Comparison of ENCODE assay signal across 8 cellular contexts in genomic region chr5:154477382-154478223, GRCh38. TPM values are rescaled to one million over a fixed set of nuclear protein-coding genes. Genes with fewer than 3 reads are reported as not detected.
DNase-seq lines count a peak whose midpoint lies in the region; TF ChIP-seq lines count a peak whose summit lies in the region.

No MANE protein-coding gene starts in this region.

- POLR2A ChIA-PET in Caco-2 (lab: Charles Lee) = interaction anchor here (0.6 kb wide), 1 partner anchor 664 kb away, joined by 3 read pairs; no protein-coding TSS in a partner anchor

- H3K36me3 ChIP-seq in Caco-2 (ENCODE audit: control insufficient read depth, insufficient read depth, low read length) = no peaks in the 10 kb centered on the region
- H3K36me3 ChIP-seq in SJSA1 = no peaks in the 10 kb centered on the region
- H3K36me3 ChIP-seq in fibroblast of lung (ENCODE audit: control insufficient read depth, insufficient read depth, low read length) = no peaks in the 10 kb centered on the region
- H3K36me3 ChIP-seq in MM.1S (replicated peaks; ENCODE audit: insufficient read depth, low read length) = no peaks in the 10 kb centered on the region

- H3K36me3 Mint-ChIP-seq in Caco-2 (ENCODE audit: insufficient read depth, unreplicated experiment) (peaks cover 20% of the 10 kb centered on the region), osteocyte (ENCODE audit: unreplicated experiment) (peaks cover 2% of the 10 kb centered on the region)

- H3K27me3 ChIP-seq in Caco-2 (replicated peaks; ENCODE audit: control insufficient read depth, insufficient read depth, low read length) = peaks cover 2% of the 10 kb centered on the region; the same call in 1 of the 2 replicates
- peaks cover 100% of the 10 kb centered on the region for H3K27me3 ChIP-seq in SJSA1 (replicated peaks)
- H3K27me3 ChIP-seq in fibroblast of lung (ENCODE audit: control insufficient read depth, insufficient read depth, low read length) = peaks cover 97% of the 10 kb centered on the region
- H3K27me3 ChIP-seq in MM.1S (replicated peaks; ENCODE audit: insufficient read depth, low read length) = peaks cover 85% of the 10 kb centered on the region

- no peaks in the 10 kb centered on the region for H3K9me2 ChIP-seq in MM.1S (replicated peaks; ENCODE audit: insufficient read depth, low read length)

- BruUV-seq in Caco-2 (replicated peaks; lab: Mats Ljungman, UMichigan) = no TSS peak

- peaks cover 5% of the 10 kb centered on the region for H3K4me1 Mint-ChIP-seq in Caco-2 (ENCODE audit: low read depth, unreplicated experiment)
- peaks cover 54% of the 10 kb centered on the region for H3K4me1 Mint-ChIP-seq in osteocyte (ENCODE audit: unreplicated experiment)

- H2AFZ ChIP-seq in fibroblast of lung (ENCODE audit: low read length) = no peak overlapping the region
- H2AFZ ChIP-seq in MM.1S (ENCODE audit: low read length) = no peak overlapping the region

- DNase-seq in Caco-2 (no peak), SJSA1 (ENCODE audit: low read depth in 1 of 2, low spot score in 2 of 2) (no peak), fibroblast of lung (ENCODE audit: low read depth in 2 of 2) (peak in 1 of 2 donors; percentile 9), osteocyte (ENCODE audit: extremely low spot score, unreplicated experiment) (no peak), NCI-H345 (lab: John Stamatoyannopoulos, UW) (no peak), MM.1S (no peak), pons (ENCODE audit: low spot score) (no peak), NCI-H1930 (lab: John Stamatoyannopoulos, UW) (no peak)

- H3K27ac ChIP-seq in SJSA1 (no peak overlapping the region), fibroblast of lung (ENCODE audit: insufficient read depth, low read length) (no peak overlapping the region), MM.1S (ENCODE audit: low read length) (no peak overlapping the region)

- TF ChIP-seq CTCF in Caco-2 (IDR thresholded peaks at IDR 0.05; ENCODE audit: insufficient read depth in 1 of 2, low read depth in 1 of 2, low read length in 1 of 2, severe bottlenecking in 1 of 2, unreplicated experiment in 1 of 2) = no peak
- TF ChIP-seq CTCF in fibroblast of lung (conservative IDR thresholded peaks at IDR 0.05 in 1 of 2, IDR thresholded peaks at IDR 0.05 in 1 of 2; ENCODE audit: low read depth in 1 of 2, low read length in 2 of 2) = no peak
- TF ChIP-seq CTCF in osteocyte (IDR thresholded peaks at IDR 0.05) = no peak
- TF ChIP-seq CTCF in MM.1S (IDR thresholded peaks at IDR 0.05; ENCODE audit: low read length) = no peak

- no peaks in the 10 kb centered on the region for H3K9me3 ChIP-seq in Caco-2
- no peaks in the 10 kb centered on the region; the same call in 1 of the 2 replicates for H3K9me3 ChIP-seq in SJSA1 (replicated peaks)
- H3K9me3 ChIP-seq in fibroblast of lung (ENCODE audit: control insufficient read depth, insufficient read depth, low read depth, low read length) = no peaks in the 10 kb centered on the region
- H3K9me3 ChIP-seq in MM.1S (replicated peaks; ENCODE audit: insufficient read depth, low read length) = no peaks in the 10 kb centered on the region

- H3K4me1 ChIP-seq in Caco-2 (peaks cover 5% of the 10 kb centered on the region), SJSA1 (replicated peaks) (peaks cover 21% of the 10 kb centered on the region), fibroblast of lung (ENCODE audit: control insufficient read depth, extremely low read depth, insufficient read depth, low read length) (no peaks in the 10 kb centered on the region), MM.1S (ENCODE audit: low read length) (no peaks in the 10 kb centered on the region)

- H3K9ac ChIP-seq in fibroblast of lung (ENCODE audit: insufficient read depth, low read length) (no peak overlapping the region), MM.1S (ENCODE audit: low read length) (no peak overlapping the region)

- H3K27ac Mint-ChIP-seq in Caco-2 (ENCODE audit: unreplicated experiment) = no peak overlapping the region
- H3K27ac Mint-ChIP-seq in osteocyte (ENCODE audit: unreplicated experiment) = no peak overlapping the region

- intact Hi-C loops in Caco-2 (cut with micrococcal nuclease; ENCODE audit: unreplicated experiment) = no loop called here

- H3K79me2 ChIP-seq in fibroblast of lung (ENCODE audit: control insufficient read depth, insufficient read depth, low read length) = no peaks in the 10 kb centered on the region
- no peaks in the 10 kb centered on the region for H3K79me2 ChIP-seq in MM.1S (ENCODE audit: low read length)

- H3K4me3 ChIP-seq in Caco-2 (ENCODE audit: low read depth, low read length) (no peak overlapping the region), SJSA1 (peak overlapping the region; percentile 2; the same call in 1 of the 2 replicates), fibroblast of lung (replicated peaks in 1 of 4; ENCODE audit: control extremely low read depth in 1 of 4, insufficient read depth in 1 of 4, low read depth in 3 of 4, low read length in 4 of 4) (no peak overlapping the region), MM.1S (ENCODE audit: low read length) (no peak overlapping the region)

- CTCF ChIA-PET in Caco-2 (lab: Charles Lee) = no interaction called here

- peak overlapping the region; percentile 54 for H3K4me3 Mint-ChIP-seq in Caco-2 (ENCODE audit: unreplicated experiment)
- peak overlapping the region; percentile 56 for H3K4me3 Mint-ChIP-seq in osteocyte (ENCODE audit: unreplicated experiment)

- H3K4me2 ChIP-seq in fibroblast of lung (ENCODE audit: extremely low read depth, insufficient read depth, low read length) (peak overlapping the region; percentile 33), MM.1S (ENCODE audit: low read depth, low read length) (no peak overlapping the region)

- no peaks in the 10 kb centered on the region for H3F3A ChIP-seq in MM.1S (ENCODE audit: insufficient read depth, low read length)

- H4K20me1 ChIP-seq in fibroblast of lung (ENCODE audit: control insufficient read depth, extremely low read depth, insufficient read depth, low read length) = no peaks in the 10 kb centered on the region
- H4K20me1 ChIP-seq in MM.1S (ENCODE audit: insufficient read depth, low read length) = no peaks in the 10 kb centered on the region

- H3K27me3 Mint-ChIP-seq in Caco-2 (ENCODE audit: insufficient read depth, unreplicated experiment) (peaks cover 14% of the 10 kb centered on the region), osteocyte (ENCODE audit: unreplicated experiment) (peaks cover 88% of the 10 kb centered on the region)

- H3K9me3 Mint-ChIP-seq in Caco-2 (ENCODE audit: unreplicated experiment) (no peaks in the 10 kb centered on the region), osteocyte (ENCODE audit: unreplicated experiment) (no peaks in the 10 kb centered on the region)

RNA-seq across cellular contexts. Expression of gene HAND1, which starts 0.4 kb away (rescaled TPM):
- total RNA-seq in Caco-2 (2022) = 0.45 and 2.2 TPM in 2 replicates
- total RNA-seq in SJSA1 (2014; rRNA removed; shearing (Covaris generic)) = not detected in 2 replicates
- total RNA-seq in fibroblast of lung = not detected in 2 replicates
- not detected in 2 replicates for polyA plus RNA-seq in fibroblast of lung
- not detected in 2 replicates for polyA plus RNA-seq in fibroblast of lung (2012)
- polyA minus RNA-seq in fibroblast of lung (ENCODE audit: low replicate concordance) = not detected in 2 replicates
- total RNA-seq in osteocyte = not detected in 2 replicates

RNA-seq across cellular contexts. Expression of gene SAP30L, which starts 31.8 kb away (rescaled TPM):
- total RNA-seq in Caco-2 (2022) (30.5 and 32.5 TPM in 2 replicates), fibroblast of lung (25.9 and 26.6 TPM in 2 replicates), osteocyte (45.9 and 53.2 TPM in 2 replicates)
- total RNA-seq in SJSA1 (2014; rRNA removed; shearing (Covaris generic)) = 24.5 and 36.7 TPM in 2 replicates
- 25.1 and 31.5 TPM in 2 replicates for polyA plus RNA-seq in fibroblast of lung
- 32.2 and 34.6 TPM in 2 replicates for polyA plus RNA-seq in fibroblast of lung (2012)
- 5.0 and 5.1 TPM in 2 replicates for polyA minus RNA-seq in fibroblast of lung (ENCODE audit: low replicate concordance)
